In the genomic region with DNA sequence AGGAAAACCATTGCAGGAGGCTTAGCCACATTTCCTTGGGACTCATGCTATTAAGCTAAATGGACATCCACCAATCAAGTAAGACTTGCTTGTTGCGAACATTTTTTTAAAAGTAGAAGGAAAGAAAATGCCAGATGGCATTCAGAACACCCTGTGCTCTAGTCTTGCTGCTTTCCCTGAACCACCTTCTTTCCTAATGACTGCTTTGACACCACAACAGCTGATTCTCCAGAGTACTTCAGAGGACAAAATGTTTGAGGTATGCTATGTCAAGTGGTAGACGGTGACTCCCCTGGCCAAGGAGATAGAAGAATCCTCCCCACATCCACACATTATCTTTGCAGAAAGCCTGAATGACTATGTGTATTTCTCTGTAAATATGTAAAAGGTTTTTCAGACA, we compare ENCODE assay signal across 21 cellular contexts.
A peak's percentile ranks its signal among the peaks of the same experiment; 100 is the strongest.
DNase-seq lines count a peak whose midpoint lies in the region; ATAC-seq and TF ChIP-seq lines count a peak whose summit lies in the region.
"Had no signal": no experiment of that assay in that cellular context is flagged by ENCODE, and none has a peak within 500 bp of the region (broad histone marks: within the 10 kb centered on the region; RNA-seq: fewer than 3 reads in every experiment).

No MANE protein-coding gene starts in this region.

- H3K4me1 ChIP-seq in left ventricle myocardium inferior (peaks cover 30% of the 10 kb centered on the region), right cardiac atrium (ENCODE audit: control insufficient read depth, insufficient read depth, low read length) (peaks cover 2% of the 10 kb centered on the region), mucosa of descending colon (ENCODE audit: low read depth) (no peaks in the 10 kb centered on the region)

- no peak overlapping the region for H3K27ac ChIP-seq in left ventricle myocardium inferior (replicated peaks)
- H3K27ac ChIP-seq in right cardiac atrium (ENCODE audit: low read length): no peak overlapping the region
- H3K27ac ChIP-seq: C4-2B, PC-9 had no signal

- TF ChIP-seq CTCF in left ventricle myocardium inferior (IDR thresholded peaks at IDR 0.05; ENCODE audit: borderline replicate concordance) (no peak), mucosa of descending colon (IDR thresholded peaks at IDR 0.05) (no peak)

- H3K4me3 ChIP-seq in left ventricle myocardium inferior: no peak overlapping the region
- no peak overlapping the region for H3K4me3 ChIP-seq in right cardiac atrium (ENCODE audit: low read length)
- H3K4me3 ChIP-seq in mucosa of descending colon: no peak overlapping the region
- H3K4me3 ChIP-seq: PC-9 had no signal

- H3K36me3 ChIP-seq in left ventricle myocardium inferior (no peaks in the 10 kb centered on the region), mucosa of descending colon (ENCODE audit: low read depth) (no peaks in the 10 kb centered on the region)

- intact Hi-C loops in Right ventricle myocardium superior (cut with DNase I) (no loop called here), left ventricle myocardium inferior (cut with micrococcal nuclease) (no loop called here), right cardiac atrium (cut with DNase I) (no loop called here), mucosa of descending colon (cut with DNase I, micrococcal nuclease) (no loop called here)

- ATAC-seq in Right ventricle myocardium superior (ENCODE audit: poor library complexity): peak; percentile 44
- ATAC-seq in right cardiac atrium: peak; percentile 28 to 45
- no peak for ATAC-seq in mucosa of descending colon
- ATAC-seq in GM18511 (IDR thresholded peaks at IDR 0.05; ENCODE audit: unreplicated experiment): no peak
- ATAC-seq: HepG2, T-cell had no signal

- 70% methylated on average over 2 of the region's 2 CpGs for WGBS in right cardiac atrium

- DNase-seq in Right ventricle myocardium superior (no peak), left ventricle myocardium inferior (no peak), NCI-H69 (lab: John Stamatoyannopoulos, UW) (peak; percentile 31), right cardiac atrium (no peak), superior temporal gyrus (ENCODE audit: extremely low spot score) (peak; percentile 48), mucosa of descending colon (no peak)
- DNase-seq: CD8-positive, alpha-beta memory T cell; DMS79 treated with DMSO at 0.1 percent for 48 hours; H7; Karpas-422; NCI-H1092 treated with DMSO at 0.1 percent for 48 hours; NCI-H1436; NCI-H187 treated with DMSO at 0.1 percent for 48 hours; NCI-H2107; NCI-H774; PC-9; SHP77; T-cell had no signal

- H3K9me3 ChIP-seq in left ventricle myocardium inferior (replicated peaks) (no peaks in the 10 kb centered on the region), right cardiac atrium (ENCODE audit: control insufficient read depth, low read length) (no peaks in the 10 kb centered on the region), mucosa of descending colon (no peaks in the 10 kb centered on the region)

- H3K27me3 ChIP-seq in left ventricle myocardium inferior (ENCODE audit: low read depth) (no peaks in the 10 kb centered on the region), right cardiac atrium (ENCODE audit: control insufficient read depth, insufficient read depth) (no peaks in the 10 kb centered on the region)

Comparison
In these comparisons a context has a peak if more than half of its experiments do, and no peak if none do; other contexts are left out.
1. ATAC-seq: peak in Right ventricle myocardium superior (single experiment) and right cardiac atrium (2 of 2); none in mucosa of descending colon (single experiment) and GM18511 (single experiment).
2. DNase-seq: peak in NCI-H69 (single experiment) and superior temporal gyrus (single experiment); none in Right ventricle myocardium superior (single experiment), left ventricle myocardium inferior (single experiment), right cardiac atrium (0 of 3) and mucosa of descending colon (0 of 3).